8 cellular contexts compared by ENCODE assay signal in genomic region chrX:150363561-150364346, GRCh38. TPM values are rescaled to one million over a fixed set of nuclear protein-coding genes. Genes with fewer than 3 reads are reported as not detected.
A peak's percentile ranks its signal among the peaks of the same experiment; 100 is the strongest.
DNase-seq lines count a peak whose midpoint lies in the region; ATAC-seq, FAIRE-seq and TF ChIP-seq lines count a peak whose summit lies in the region.

No MANE protein-coding gene starts in this region.

- H3K4me1 ChIP-seq in DND-41 (ENCODE audit: insufficient read depth, low read length) (peaks cover 40% of the 10 kb centered on the region), astrocyte (ENCODE audit: insufficient read depth, low read length) (peaks cover 22% of the 10 kb centered on the region), iPS DF 6.9 (ENCODE audit: control insufficient read depth, insufficient read depth, low read length) (0 out of 2 replicates have a peak, but pooled peaks cover 1% of the 10 kb centered on the region)

- peak overlapping the region; percentile 14 to 81; a peak in 3 of 4 replicates for H3K4me3 ChIP-seq in DND-41 (ENCODE audit: low read depth in 1 of 2, low read length in 2 of 2)
- H3K4me3 ChIP-seq in astrocyte (ENCODE audit: insufficient read depth, low read depth, low read length) = peak overlapping the region; percentile 71
- peak overlapping the region; percentile 23; the same call in 1 of the 2 replicates for H3K4me3 ChIP-seq in iPS DF 6.9 (ENCODE audit: low read length)
- H3K4me3 ChIP-seq in retinal pigment epithelial cell (ENCODE audit: low read length) = peak overlapping the region; percentile 49

- peaks cover 17% of the 10 kb centered on the region for H3K27me3 Mint-ChIP-seq in astrocyte (ENCODE audit: low read depth, unreplicated experiment)

- H3K79me2 ChIP-seq in DND-41 (ENCODE audit: insufficient read depth, low read length) = no peaks in the 10 kb centered on the region
- peaks cover 21% of the 10 kb centered on the region for H3K79me2 ChIP-seq in astrocyte (ENCODE audit: insufficient read depth, low read length)

- peak overlapping the region; percentile 60; the same call in 1 of the 2 replicates for H3K9ac ChIP-seq in DND-41 (ENCODE audit: low read depth, low read length)
- peak overlapping the region; percentile 85 for H3K9ac ChIP-seq in astrocyte (ENCODE audit: low read length)

- peaks cover 2% of the 10 kb centered on the region for H3K4me1 Mint-ChIP-seq in astrocyte (ENCODE audit: low read depth, unreplicated experiment)

- H3K4me2 ChIP-seq in DND-41 (ENCODE audit: insufficient read depth, low read length) (peak overlapping the region; percentile 95), astrocyte (ENCODE audit: low read length) (peak overlapping the region; percentile 96)

- TF ChIP-seq CTCF in DND-41 (IDR thresholded peaks at IDR 0.05; ENCODE audit: borderline replicate concordance, extremely low read depth, low read length, poor library complexity, severe bottlenecking) (no peak), astrocyte (IDR thresholded peaks at IDR 0.05; ENCODE audit: insufficient read depth, low read depth, low read length) (no peak), retinal pigment epithelial cell (conservative IDR thresholded peaks at IDR 0.05; ENCODE audit: low read depth, low read length) (no peak)

- H4K20me1 ChIP-seq in DND-41 (ENCODE audit: insufficient read depth, low read length) (no peaks in the 10 kb centered on the region), astrocyte (ENCODE audit: insufficient read depth, low read length) (no peaks in the 10 kb centered on the region)

- H3K27me3 ChIP-seq in DND-41 (ENCODE audit: insufficient read depth, low read length, poor library complexity) (peaks cover 48% of the 10 kb centered on the region), astrocyte (ENCODE audit: insufficient read depth, low read length) (no peaks in the 10 kb centered on the region), iPS DF 6.9 (ENCODE audit: control insufficient read depth, insufficient read depth, low read length) (peaks cover 43% of the 10 kb centered on the region)

- DNase-seq in DND-41 (peak; percentile 21), NCI-H1092 treated with DMSO at 0.1 percent for 48 hours (lab: John Stamatoyannopoulos, UW) (peak; percentile 49), astrocyte (ENCODE audit: low read depth) (no peak), iPS DF 6.9 (ENCODE audit: low read depth, low spot score) (no peak), retinal pigment epithelial cell (ENCODE audit: low read depth) (no peak), AML-193 (lab: John Stamatoyannopoulos, UW) (no peak)
- no peak for DNase-seq in central memory CD4-positive, alpha-beta T cell
- no peak for DNase-seq in effector CD8-positive, alpha-beta T cell (lab: John Stamatoyannopoulos, UW)

- no peak overlapping the region for H3K27ac Mint-ChIP-seq in astrocyte (ENCODE audit: unreplicated experiment)

- ATAC-seq in DND-41 (ENCODE audit: insufficient read depth, low read depth) = peak; percentile 34

- no peaks in the 10 kb centered on the region for H3K9me3 Mint-ChIP-seq in astrocyte (ENCODE audit: unreplicated experiment)

- H3K9me3 ChIP-seq in DND-41 (ENCODE audit: insufficient read depth, low read length, severe bottlenecking) = no peaks in the 10 kb centered on the region
- H3K9me3 ChIP-seq in astrocyte (ENCODE audit: insufficient read depth, low read depth, low read length) = no peaks in the 10 kb centered on the region
- no peaks in the 10 kb centered on the region for H3K9me3 ChIP-seq in iPS DF 6.9 (ENCODE audit: control insufficient read depth, insufficient read depth, low read length)

- no peaks in the 10 kb centered on the region for H3K36me3 ChIP-seq in DND-41 (ENCODE audit: insufficient read depth, low read length)
- no peaks in the 10 kb centered on the region for H3K36me3 ChIP-seq in astrocyte (ENCODE audit: insufficient read depth, low read length)
- H3K36me3 ChIP-seq in iPS DF 6.9 (ENCODE audit: control insufficient read depth, insufficient read depth, low read length) = no peaks in the 10 kb centered on the region

- H3K36me3 Mint-ChIP-seq in astrocyte (ENCODE audit: low read depth, unreplicated experiment) = no peaks in the 10 kb centered on the region

- H2AFZ ChIP-seq in DND-41 (ENCODE audit: low read depth, low read length) = no peak overlapping the region
- H2AFZ ChIP-seq in astrocyte (ENCODE audit: low read depth, low read length) = peak overlapping the region; percentile 52

- H3K27ac ChIP-seq in DND-41 (ENCODE audit: low read length) (no peak overlapping the region), astrocyte (ENCODE audit: low read depth, low read length) (peak overlapping the region; percentile 77), iPS DF 6.9 (ENCODE audit: low read length) (no peak overlapping the region)

- peak; percentile 47 for FAIRE-seq in astrocyte (lab: Jason Lieb, UNC)

- H3K4me3 Mint-ChIP-seq in astrocyte (ENCODE audit: unreplicated experiment) = peak overlapping the region; percentile 80

- WGBS in iPS DF 6.9 (ENCODE audit: insufficient coverage, insufficient read length) = no CpG with 5 or more reads among the region's 67 CpGs

RNA-seq across cellular contexts. Expression of gene MAMLD1, which starts 0.6 kb away (rescaled TPM):
- total RNA-seq in astrocyte = 6.6 TPM in 2 replicates

Comparison
In these comparisons a context has a peak if more than half of its experiments do, and no peak if none do; other contexts are left out.
1. DNase-seq: peak in DND-41 (single experiment) and NCI-H1092 treated with DMSO at 0.1 percent for 48 hours (single experiment); none in astrocyte (single experiment), iPS DF 6.9 (single experiment), retinal pigment epithelial cell (single experiment), AML-193 (0 of 2), central memory CD4-positive, alpha-beta T cell (single experiment) and effector CD8-positive, alpha-beta T cell (single experiment).
2. Peak in every context shown above with its lines, with median percentiles within 50 percentile points of each other: H3K4me3 ChIP-seq.